ENCODE assay signal across 20 cellular contexts in genomic region chr18:55314615-55315237, GRCh38.
DNase-seq lines count a peak whose midpoint lies in the region; ATAC-seq and TF ChIP-seq lines count a peak whose summit lies in the region.
"Had no signal": no experiment of that assay in that cellular context is flagged by ENCODE, and none has a peak within 500 bp of the region (broad histone marks: within the 10 kb centered on the region; RNA-seq: fewer than 3 reads in every experiment).

No MANE protein-coding gene starts in this region.

- in situ Hi-C loops in gastrocnemius medialis (cut with MboI; ENCODE audit: low sequenced_read_pairs in 4 of 4) = loop anchor here in 2 of 4 donors (5.0 to 25.0 kb wide), 2 partner anchors 98 to 273 kb away; partner anchors contain the start of gene TCF4 (in 1 of the 2)

- peak overlapping the region; percentile 43 for H3K27ac Mint-ChIP-seq in activated B cell treated with CpG ODN at 0.5 μM for 24 hours
- H3K27ac Mint-ChIP-seq: CD4-positive, CD25-positive, alpha-beta regulatory T cell; dendritic cell treated with granulocyte-macrophage colony-stimulating factor and Interleukin-4, amounts not matched to agents 40 ng/mL and 50 ng/mL, for 4 days; natural killer cell treated with Interleukin-12 subunit alpha and Interleukin-12 subunit beta and Interleukin-15 and Interleukin-18, amount 100 ng/mL, for 72 hours had no signal

- H3K36me3 ChIP-seq in HEK293 (ENCODE audit: control insufficient read depth in 2 of 2, insufficient read depth in 1 of 2, low read length in 2 of 2) (no peaks in the 10 kb centered on the region), gastrocnemius medialis (no peaks in the 10 kb centered on the region)
- H3K36me3 ChIP-seq: esophagus squamous epithelium, left lung, right atrium auricular region, SJSA1 had no signal

- peaks cover 94% of the 10 kb centered on the region for H3K4me1 Mint-ChIP-seq in activated B cell treated with CpG ODN at 0.5 μM for 24 hours

- TF ChIP-seq CTCF in HEK293 (tag by site-specific recombination; IDR thresholded peaks at IDR 0.05) (no peak), activated B cell treated with CpG ODN at 0.5 μM for 24 hours (IDR thresholded peaks at IDR 0.05) (no peak), gastrocnemius medialis (IDR thresholded peaks at IDR 0.05 in 4 of 5, conservative IDR thresholded peaks at IDR 0.05 in 1 of 5) (no peak)

- CTCF ChIA-PET in HEK293 (lab: Yijun Ruan, JAX) = no interaction called here
- CTCF ChIA-PET in activated B cell treated with CpG ODN at 0.5 μM for 24 hours (lab: Charles Lee) = no interaction called here

- H3K4me3 Mint-ChIP-seq in activated B cell treated with CpG ODN at 0.5 μM for 24 hours = peak overlapping the region; percentile 25
- H3K4me3 Mint-ChIP-seq: CD4-positive, CD25-positive, alpha-beta regulatory T cell; dendritic cell treated with granulocyte-macrophage colony-stimulating factor and Interleukin-4, amounts not matched to agents 40 ng/mL and 50 ng/mL, for 4 days; natural killer cell treated with Interleukin-12 subunit alpha and Interleukin-12 subunit beta and Interleukin-15 and Interleukin-18, amount 100 ng/mL, for 72 hours had no signal

- H3K9me3 ChIP-seq in HEK293 (ENCODE audit: control insufficient read depth, insufficient read depth, low read depth, low read length) = no peaks in the 10 kb centered on the region
- no peaks in the 10 kb centered on the region for H3K9me3 ChIP-seq in gastrocnemius medialis
- H3K9me3 ChIP-seq: esophagus squamous epithelium, left lung, right atrium auricular region, SJSA1 had no signal

- TF ChIP-seq POLR2A in gastrocnemius medialis (IDR thresholded peaks at IDR 0.05) = no peak

- no peaks in the 10 kb centered on the region for H3K27me3 ChIP-seq in gastrocnemius medialis
- H3K27me3 ChIP-seq: esophagus squamous epithelium, hepatocyte, left lung, right atrium auricular region, SJSA1 had no signal

- peaks cover 50% of the 10 kb centered on the region for H3K36me3 Mint-ChIP-seq in activated B cell treated with CpG ODN at 0.5 μM for 24 hours (ENCODE audit: low read depth)
- H3K36me3 Mint-ChIP-seq: CD4-positive, CD25-positive, alpha-beta regulatory T cell; natural killer cell treated with Interleukin-12 subunit alpha and Interleukin-12 subunit beta and Interleukin-15 and Interleukin-18, amount 100 ng/mL, for 72 hours had no signal

- intact Hi-C loops in activated B cell treated with CpG ODN at 0.5 μM for 24 hours (cut with micrococcal nuclease) (loop anchor here (1.0 kb wide), 1 partner anchor 8 kb away; no protein-coding TSS in a partner anchor), gastrocnemius medialis (cut with DNase I; ENCODE audit: low total_unique reads) (no loop called here), left ventricle myocardium superior (cut with micrococcal nuclease) (no loop called here)

- H3K4me3 ChIP-seq in HEK293 (ENCODE audit: low read depth, low read length) (no peak overlapping the region), gastrocnemius medialis (no peak overlapping the region)
- H3K4me3 ChIP-seq: esophagus squamous epithelium, hepatocyte, left lung, right atrium auricular region, SJSA1 had no signal

- no peaks in the 10 kb centered on the region for H3K27me3 Mint-ChIP-seq in activated B cell treated with CpG ODN at 0.5 μM for 24 hours
- H3K27me3 Mint-ChIP-seq: dendritic cell treated with granulocyte-macrophage colony-stimulating factor and Interleukin-4, amounts not matched to agents 40 ng/mL and 50 ng/mL, for 4 days had no signal

- DNase-seq in NCI-H146 treated with DMSO at 0.1 percent for 48 hours (lab: John Stamatoyannopoulos, UW; ENCODE audit: unreplicated experiment) = peak; percentile 54
- DNase-seq in activated B cell treated with CpG ODN at 0.5 μM for 24 hours = no peak
- no peak for DNase-seq in gastrocnemius medialis
- no peak for DNase-seq in C1 segment of cervical spinal cord (lab: John Stamatoyannopoulos, UW)
- no peak for DNase-seq in NCI-H1048 (lab: John Stamatoyannopoulos, UW)
- no peak for DNase-seq in left ventricle myocardium superior
- DNase-seq: activated CD8-positive, alpha-beta memory T cell treated with anti-CD3 and anti-CD28 coated beads for 24 hours; activated gamma-delta T cell; CD4-positive, CD25-positive, alpha-beta regulatory T cell; esophagus squamous epithelium; left lung; stimulated activated CD4-positive, alpha-beta T cell treated with anti-CD3 and anti-CD28 coated beads, Interleukin-1b, Interleukin-23, amount 100 ng/mL, for 48 hours; trophoblast cell had no signal

- no peak for ATAC-seq in activated B cell treated with CpG ODN at 0.5 μM for 24 hours (ENCODE audit: low read depth)
- no peak for ATAC-seq in gastrocnemius medialis
- no peak for ATAC-seq in HG02973 (IDR thresholded peaks at IDR 0.05; ENCODE audit: unreplicated experiment)
- ATAC-seq in left ventricle myocardium superior = no peak
- ATAC-seq: left lung; natural killer cell treated with Interleukin-12 subunit alpha and Interleukin-12 subunit beta and Interleukin-15 and Interleukin-18, amount 100 ng/mL, for 72 hours had no signal

- POLR2A ChIA-PET in HEK293 (lab: Yijun Ruan, JAX) = no interaction called here
- POLR2A ChIA-PET in activated B cell treated with CpG ODN at 0.5 μM for 24 hours (lab: Charles Lee) = interaction anchor here (0.5 to 1.6 kb wide), 6 partner anchors 7 to 175 kb away, joined by 3 to 13 read pairs (median 4); no protein-coding TSS in a partner anchor

- H3K9me3 Mint-ChIP-seq in activated B cell treated with CpG ODN at 0.5 μM for 24 hours = no peaks in the 10 kb centered on the region
- H3K9me3 Mint-ChIP-seq: dendritic cell treated with granulocyte-macrophage colony-stimulating factor and Interleukin-4, amounts not matched to agents 40 ng/mL and 50 ng/mL, for 4 days; natural killer cell treated with Interleukin-12 subunit alpha and Interleukin-12 subunit beta and Interleukin-15 and Interleukin-18, amount 100 ng/mL, for 72 hours had no signal

- H3K4me1 ChIP-seq in HEK293 (ENCODE audit: control insufficient read depth, insufficient read depth, low read length) = peaks cover 82% of the 10 kb centered on the region
- H3K4me1 ChIP-seq in gastrocnemius medialis = peaks cover 87 to 95% of the 10 kb centered on the region in 2 donors

- H3K27ac ChIP-seq in HEK293 (ENCODE audit: extremely low read depth, low read depth, low read length) = peak overlapping the region; percentile 24; the same call in 1 of the 2 replicates
- peak overlapping the region in 3 of 4 donors; percentile 2 to 93 (median 17) for H3K27ac ChIP-seq in gastrocnemius medialis
- H3K27ac ChIP-seq: left lung, right atrium auricular region, SJSA1 had no signal

TF ChIP-seq in HEK293, 187 proteins besides CTCF, POLR2A, EP300 and RAD21 (continues in another document):
- TF ChIP-seq PRDM10 (tag by site-specific recombination; IDR thresholded peaks at IDR 0.05) = peak; percentile 55
- TF ChIP-seq FEZF1 (tag by site-specific recombination; IDR thresholded peaks at IDR 0.05) = no peak
- TF ChIP-seq ZNF623 (tag by site-specific recombination; IDR thresholded peaks at IDR 0.05) = no peak
- TF ChIP-seq ZNF10 (tag by site-specific recombination; IDR thresholded peaks at IDR 0.05) = no peak
- no peak for TF ChIP-seq ZNF121 (tag by site-specific recombination; IDR thresholded peaks at IDR 0.05)
- no peak for TF ChIP-seq SETDB1 (IDR thresholded peaks at IDR 0.05; ENCODE audit: insufficient read length, low read length)
- 0 out of 2 replicates have a peak, but pooled peaks have one; percentile 22 for TF ChIP-seq IKZF3 (tag by site-specific recombination; IDR thresholded peaks at IDR 0.05)
- TF ChIP-seq PRDM6 (tag by site-specific recombination; IDR thresholded peaks at IDR 0.05) = peak; percentile 50
- TF ChIP-seq ZNF571 (tag by site-specific recombination; IDR thresholded peaks at IDR 0.05) = no peak
- TF ChIP-seq ZBTB20 (tag by site-specific recombination; IDR thresholded peaks at IDR 0.05) = no peak
- no peak for TF ChIP-seq ZNF558 (tag by site-specific recombination; IDR thresholded peaks at IDR 0.05)
- no peak for TF ChIP-seq ZNF48 (tag by site-specific recombination; IDR thresholded peaks at IDR 0.05)
- TF ChIP-seq ZNF501 (tag by site-specific recombination; IDR thresholded peaks at IDR 0.05) = no peak
